In the genomic region with DNA sequence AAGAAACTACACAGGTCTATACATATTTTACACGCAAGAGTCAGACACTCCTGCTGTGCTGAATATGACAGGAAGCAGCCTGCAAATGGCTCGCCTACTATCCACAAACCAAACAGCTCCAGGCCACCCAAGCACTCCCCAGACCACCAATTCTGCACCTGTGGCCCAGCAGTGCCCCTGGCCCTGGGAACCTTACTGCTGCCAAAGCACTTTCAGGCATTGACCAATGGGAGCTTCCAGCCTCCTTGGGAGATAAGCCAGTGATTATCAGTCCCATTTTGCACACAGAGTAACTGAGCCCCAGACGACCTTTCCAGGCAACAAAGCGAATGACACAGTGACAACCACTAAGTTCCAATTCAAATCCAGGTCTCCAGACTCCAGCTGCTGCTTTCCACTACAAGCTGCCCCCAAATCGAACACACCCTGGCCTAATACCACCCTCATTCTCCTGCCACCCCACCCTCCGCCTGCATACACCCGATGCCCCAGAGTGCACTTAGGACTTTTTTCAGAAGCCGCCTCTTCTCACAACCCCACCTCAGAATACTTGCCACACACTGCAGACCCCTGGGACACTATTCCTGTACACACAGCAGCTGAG, we compare ENCODE assay signal across 29 cellular contexts.
A peak's percentile ranks its signal among the peaks of the same experiment; 100 is the strongest.
DNase-seq lines count a peak whose midpoint lies in the region; ATAC-seq and TF ChIP-seq lines count a peak whose summit lies in the region.
"Had no signal": no experiment of that assay in that cellular context is flagged by ENCODE, and none has a peak within 500 bp of the region (broad histone marks: within the 10 kb centered on the region; RNA-seq: fewer than 3 reads in every experiment).

No MANE protein-coding gene starts in this region.

- DNase-seq in DMS53 treated with DMSO at 0.1 percent for 48 hours (lab: John Stamatoyannopoulos, UW; ENCODE audit: unreplicated experiment) (peak; percentile 93), PC-3 (no peak), endodermal cell (peak; percentile 38), neural crest cell (ENCODE audit: low read depth, low spot score) (no peak), AG08395 (ENCODE audit: low spot score) (no peak), posterior vena cava (ENCODE audit: low spot score) (no peak), LoVo (ENCODE audit: low spot score) (no peak)
- no peak for DNase-seq in activated CD4-positive, alpha-beta T cell treated with anti-CD3 and anti-CD28 coated beads, Interleukin-2, amount 10 ng/mL, durations not matched to agents 7 days and 5 days
- DNase-seq: activated CD4-positive, alpha-beta T cell treated with anti-CD3 and anti-CD28 coated beads for 36 hours; activated effector memory CD4-positive, alpha-beta T cell treated with anti-CD3 and anti-CD28 coated beads, Interleukin-2, amount 50 U/mL, for 16 hours; activated naive CD8-positive, alpha-beta T cell treated with anti-CD3 and anti-CD28 coated beads for 36 hours; activated T-cell treated with anti-CD3 and anti-CD28 coated beads, Interleukin-2, amount 50 U/mL, for 1 hour; aorta; central memory CD4-positive, alpha-beta T cell; dermis blood vessel endothelial cell; GM23248; kidney; natural killer cell; NCI-H1092 treated with DMSO at 0.1 percent for 48 hours; NCI-H2029 treated with DMSO at 0.1 percent for 48 hours; NCI-H2227 treated with DMSO at 0.1 percent for 48 hours; NCI-H526 treated with DMSO at 0.1 percent for 48 hours; stimulated activated naive CD4-positive, alpha-beta T cell; T-helper 2 cell had no signal

- H3K27ac Mint-ChIP-seq in endodermal cell (no peak overlapping the region), neural crest cell (ENCODE audit: unreplicated experiment) (no peak overlapping the region)
- no peak overlapping the region for H3K27ac Mint-ChIP-seq in activated CD4-positive, alpha-beta T cell treated with anti-CD3 and anti-CD28 coated beads, Interleukin-2, amount 10 ng/mL, durations not matched to agents 7 days and 5 days
- H3K27ac Mint-ChIP-seq: activated CD4-positive, alpha-beta T cell treated with anti-CD3 and anti-CD28 coated beads for 36 hours; activated naive CD8-positive, alpha-beta T cell treated with anti-CD3 and anti-CD28 coated beads for 36 hours; natural killer cell had no signal

- BruUV-seq in PC-3 (replicated peaks; lab: Mats Ljungman, UMichigan), result no TSS peak

- H3K4me3 ChIP-seq in PC-3 (ENCODE audit: low read length) (peak overlapping the region; percentile 66), endodermal cell (ENCODE audit: low read length) (no peak overlapping the region)
- H3K4me3 ChIP-seq: GM23248 had no signal

- no peaks in the 10 kb centered on the region for H3K9me3 ChIP-seq in PC-3 (ENCODE audit: low read length)
- no peaks in the 10 kb centered on the region for H3K9me3 ChIP-seq in endodermal cell (ENCODE audit: control insufficient read depth, low read length)
- H3K9me3 ChIP-seq: gastroesophageal sphincter, prostate gland had no signal

- POLR2A ChIA-PET in PC-3 (lab: Charles Lee; ENCODE audit: unreplicated experiment), result no interaction called here
- POLR2A ChIA-PET in activated CD4-positive, alpha-beta T cell treated with anti-CD3 and anti-CD28 coated beads, Interleukin-2, amount 10 ng/mL, durations not matched to agents 7 days and 5 days (lab: Charles Lee), result no interaction called here

- no peak overlapping the region for H3K9ac ChIP-seq in PC-3 (ENCODE audit: low read length)
- no peak overlapping the region for H3K9ac ChIP-seq in endodermal cell (ENCODE audit: extremely low read depth, low read length, poor library complexity, severe bottlenecking)
- H3K9ac ChIP-seq: GM23248 had no signal

- no peak overlapping the region for H3K27ac ChIP-seq in PC-3 (ENCODE audit: low read length)
- no peak overlapping the region for H3K27ac ChIP-seq in endodermal cell (ENCODE audit: low read depth, low read length)
- H3K27ac ChIP-seq: gastroesophageal sphincter, GM23248, prostate gland, RWPE1 had no signal

- H3K4me1 ChIP-seq in PC-3 (ENCODE audit: insufficient read depth, low read length) (no peaks in the 10 kb centered on the region), endodermal cell (ENCODE audit: control insufficient read depth, insufficient read depth, low read length) (no peaks in the 10 kb centered on the region)
- H3K4me1 ChIP-seq: prostate gland had no signal

- H2AFZ ChIP-seq in PC-3 (ENCODE audit: low read length), result no peak overlapping the region
- H2AFZ ChIP-seq: GM23248 had no signal

- H3K36me3 Mint-ChIP-seq in endodermal cell (ENCODE audit: low read depth) (no peaks in the 10 kb centered on the region), neural crest cell (ENCODE audit: low read depth) (no peaks in the 10 kb centered on the region)
- H3K36me3 Mint-ChIP-seq in activated CD4-positive, alpha-beta T cell treated with anti-CD3 and anti-CD28 coated beads, Interleukin-2, amount 10 ng/mL, durations not matched to agents 7 days and 5 days (ENCODE audit: low read depth), result no peaks in the 10 kb centered on the region
- H3K36me3 Mint-ChIP-seq: activated naive CD8-positive, alpha-beta T cell treated with anti-CD3 and anti-CD28 coated beads for 36 hours; IgD-negative memory B cell; natural killer cell had no signal

- no peaks in the 10 kb centered on the region for H4K20me1 ChIP-seq in PC-3 (ENCODE audit: low read length)

- ATAC-seq in PC-3, result no peak
- ATAC-seq: activated CD4-positive, alpha-beta T cell treated with anti-CD3 and anti-CD28 coated beads for 36 hours; gastroesophageal sphincter; natural killer cell; sciatic nerve had no signal

- CTCF ChIA-PET in PC-3 (lab: Charles Lee), result no interaction called here
- CTCF ChIA-PET in activated CD4-positive, alpha-beta T cell treated with anti-CD3 and anti-CD28 coated beads, Interleukin-2, amount 10 ng/mL, durations not matched to agents 7 days and 5 days (lab: Charles Lee), result no interaction called here

- WGBS in endodermal cell (ENCODE audit: insufficient coverage in 1 of 2, insufficient read length in 1 of 2), 2 experiments, result 79 to 84% methylated on average over 3 to 8 of the region's 8 CpGs

- H3K9me3 Mint-ChIP-seq in endodermal cell (no peaks in the 10 kb centered on the region), neural crest cell (no peaks in the 10 kb centered on the region)
- no peaks in the 10 kb centered on the region for H3K9me3 Mint-ChIP-seq in activated CD4-positive, alpha-beta T cell treated with anti-CD3 and anti-CD28 coated beads, Interleukin-2, amount 10 ng/mL, durations not matched to agents 7 days and 5 days
- H3K9me3 Mint-ChIP-seq: activated naive CD8-positive, alpha-beta T cell treated with anti-CD3 and anti-CD28 coated beads for 36 hours; natural killer cell had no signal

- H3F3A ChIP-seq in PC-3 (ENCODE audit: low read length, unreplicated experiment), result no peaks in the 10 kb centered on the region

- H3K4me2 ChIP-seq in PC-3 (ENCODE audit: low read length), result peak overlapping the region; percentile 91

- no peaks in the 10 kb centered on the region for H3K9me2 ChIP-seq in PC-3 (replicated peaks; ENCODE audit: low read length)

- H3K4me3 Mint-ChIP-seq in endodermal cell (no peak overlapping the region), neural crest cell (peak overlapping the region; percentile 71)
- H3K4me3 Mint-ChIP-seq in activated CD4-positive, alpha-beta T cell treated with anti-CD3 and anti-CD28 coated beads, Interleukin-2, amount 10 ng/mL, durations not matched to agents 7 days and 5 days, result no peak overlapping the region
- H3K4me3 Mint-ChIP-seq: activated CD4-positive, alpha-beta T cell treated with anti-CD3 and anti-CD28 coated beads for 36 hours; activated naive CD8-positive, alpha-beta T cell treated with anti-CD3 and anti-CD28 coated beads for 36 hours; natural killer cell had no signal

- H3K79me2 ChIP-seq in PC-3 (ENCODE audit: low read length), result peaks cover 29% of the 10 kb centered on the region

- H3K27me3 Mint-ChIP-seq in endodermal cell (ENCODE audit: insufficient read depth) (peaks cover 28% of the 10 kb centered on the region), neural crest cell (ENCODE audit: low read depth) (peaks cover 25% of the 10 kb centered on the region)
- H3K27me3 Mint-ChIP-seq in activated CD4-positive, alpha-beta T cell treated with anti-CD3 and anti-CD28 coated beads, Interleukin-2, amount 10 ng/mL, durations not matched to agents 7 days and 5 days, result peaks cover 19% of the 10 kb centered on the region

- H3K36me3 ChIP-seq in PC-3 (ENCODE audit: low read depth, low read length) (no peaks in the 10 kb centered on the region), endodermal cell (ENCODE audit: control insufficient read depth, insufficient read depth, low read length) (no peaks in the 10 kb centered on the region)
- H3K36me3 ChIP-seq: gastroesophageal sphincter, prostate gland had no signal

- TF ChIP-seq CTCF in PC-3 (conservative IDR thresholded peaks at IDR 0.05; ENCODE audit: low read depth, low read length), result no peak
- no peak for TF ChIP-seq CTCF in endodermal cell (conservative IDR thresholded peaks at IDR 0.05)
- no peak for TF ChIP-seq CTCF in neural crest cell (conservative IDR thresholded peaks at IDR 0.05)

- intact Hi-C loops in PC-3 (cut with micrococcal nuclease), result loop anchor here (5.0 kb wide), 1 partner anchor 47 kb away; no protein-coding TSS in a partner anchor
- intact Hi-C loops in posterior vena cava (cut with DNase I), result no loop called here

- H3K4me1 Mint-ChIP-seq in endodermal cell, result peaks cover 14% of the 10 kb centered on the region
- peaks cover 8% of the 10 kb centered on the region for H3K4me1 Mint-ChIP-seq in neural crest cell
- peaks cover 3% of the 10 kb centered on the region for H3K4me1 Mint-ChIP-seq in activated CD4-positive, alpha-beta T cell treated with anti-CD3 and anti-CD28 coated beads, Interleukin-2, amount 10 ng/mL, durations not matched to agents 7 days and 5 days
- H3K4me1 Mint-ChIP-seq: activated CD4-positive, alpha-beta T cell treated with anti-CD3 and anti-CD28 coated beads for 36 hours; natural killer cell had no signal

- no peaks in the 10 kb centered on the region for H3K27me3 ChIP-seq in PC-3 (ENCODE audit: low read length)
- H3K27me3 ChIP-seq in endodermal cell (ENCODE audit: control insufficient read depth, insufficient read depth, low read length, poor library complexity, severe bottlenecking), result peaks cover 34% of the 10 kb centered on the region

Comparison
In these comparisons a context has a peak if more than half of its experiments do, and no peak if none do; other contexts are left out.
1. DNase-seq: peak in DMS53 treated with DMSO at 0.1 percent for 48 hours (single experiment) and endodermal cell (single experiment); none in PC-3 (single experiment), neural crest cell (single experiment), AG08395 (single experiment), posterior vena cava (single experiment), LoVo (single experiment) and activated CD4-positive, alpha-beta T cell treated with anti-CD3 and anti-CD28 coated beads, Interleukin-2, amount 10 ng/mL, durations not matched to agents 7 days and 5 days (single experiment).